1 cellular context compared by ENCODE assay signal in the genomic region with DNA sequence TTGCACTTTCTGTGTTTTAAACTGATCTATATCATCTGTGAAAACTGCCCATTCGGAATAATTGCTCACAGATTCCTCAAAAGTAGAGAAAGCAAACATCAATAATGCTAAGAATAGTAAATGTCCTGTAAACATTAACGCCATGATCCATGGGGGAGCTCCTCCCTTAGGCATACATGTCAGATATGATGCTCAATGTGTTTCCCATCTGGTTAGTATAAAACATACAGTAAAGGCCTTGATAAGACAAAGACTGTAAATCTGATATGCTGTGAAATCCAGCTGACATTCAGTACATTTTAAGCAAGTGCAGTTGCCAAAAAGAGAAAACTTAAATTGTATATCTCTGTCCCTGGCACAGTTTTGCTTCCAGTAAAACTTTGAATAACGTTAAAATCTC.
TF ChIP-seq lines count a peak whose summit lies in the region.

No MANE protein-coding gene starts in this region.

TF ChIP-seq in SK-N-SH, 30 proteins besides CTCF, POLR2A, EP300 and RAD21 (continued from another document):
- no peak for TF ChIP-seq PBX3 (IDR thresholded peaks at IDR 0.05)
- peak; percentile 57; the same call in 1 of the 2 replicates for TF ChIP-seq FOXJ3 (CRISPR knock-in tag; IDR thresholded peaks at IDR 0.05)
- TF ChIP-seq GATA2 (CRISPR knock-in tag; IDR thresholded peaks at IDR 0.05), result peak; percentile 87
- peak; percentile 37 for TF ChIP-seq CHD2 (IDR thresholded peaks at IDR 0.05; ENCODE audit: low read length, partially characterized antibody)
- no peak for TF ChIP-seq GABPA (IDR thresholded peaks at IDR 0.05; ENCODE audit: low read depth)
- TF ChIP-seq USF1 (IDR thresholded peaks at IDR 0.05; ENCODE audit: borderline replicate concordance, low read depth), result no peak
- TF ChIP-seq, protein P1, sequence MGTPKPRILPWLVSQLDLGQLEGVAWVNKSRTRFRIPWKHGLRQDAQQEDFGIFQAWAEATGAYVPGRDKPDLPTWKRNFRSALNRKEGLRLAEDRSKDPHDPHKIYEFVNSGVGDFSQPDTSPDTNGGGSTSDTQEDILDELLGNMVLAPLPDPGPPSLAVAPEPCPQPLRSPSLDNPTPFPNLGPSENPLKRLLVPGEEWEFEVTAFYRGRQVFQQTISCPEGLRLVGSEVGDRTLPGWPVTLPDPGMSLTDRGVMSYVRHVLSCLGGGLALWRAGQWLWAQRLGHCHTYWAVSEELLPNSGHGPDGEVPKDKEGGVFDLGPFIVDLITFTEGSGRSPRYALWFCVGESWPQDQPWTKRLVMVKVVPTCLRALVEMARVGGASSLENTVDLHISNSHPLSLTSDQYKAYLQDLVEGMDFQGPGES (IDR thresholded peaks at IDR 0.05; ENCODE audit: low read depth, low read length), result no peak
- TF ChIP-seq TAF1 (IDR thresholded peaks at IDR 0.05; ENCODE audit: borderline replicate concordance, low read depth, low read length), result no peak
- TF ChIP-seq TCF12 (IDR thresholded peaks at IDR 0.05), result peak; percentile 40; the same call in 1 of the 2 replicates
- TF ChIP-seq RCOR1 (IDR thresholded peaks at IDR 0.05; ENCODE audit: low read length), result peak; percentile 77
- TF ChIP-seq TEAD4 (IDR thresholded peaks at IDR 0.05; ENCODE audit: borderline replicate concordance, insufficient read depth), result no peak
- TF ChIP-seq YY1 (IDR thresholded peaks at IDR 0.05; ENCODE audit: low read depth), result no peak
- TF ChIP-seq SIN3A (IDR thresholded peaks at IDR 0.05; ENCODE audit: borderline replicate concordance, low read depth, low read length), result 0 out of 2 replicates have a peak, but pooled peaks have one; percentile 7
- TF ChIP-seq, protein P2, sequence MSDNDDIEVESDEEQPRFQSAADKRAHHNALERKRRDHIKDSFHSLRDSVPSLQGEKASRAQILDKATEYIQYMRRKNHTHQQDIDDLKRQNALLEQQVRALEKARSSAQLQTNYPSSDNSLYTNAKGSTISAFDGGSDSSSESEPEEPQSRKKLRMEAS (IDR thresholded peaks at IDR 0.05; ENCODE audit: low read depth), result no peak
